Comparison of ENCODE assay signal across 15 cellular contexts in the genomic region with DNA sequence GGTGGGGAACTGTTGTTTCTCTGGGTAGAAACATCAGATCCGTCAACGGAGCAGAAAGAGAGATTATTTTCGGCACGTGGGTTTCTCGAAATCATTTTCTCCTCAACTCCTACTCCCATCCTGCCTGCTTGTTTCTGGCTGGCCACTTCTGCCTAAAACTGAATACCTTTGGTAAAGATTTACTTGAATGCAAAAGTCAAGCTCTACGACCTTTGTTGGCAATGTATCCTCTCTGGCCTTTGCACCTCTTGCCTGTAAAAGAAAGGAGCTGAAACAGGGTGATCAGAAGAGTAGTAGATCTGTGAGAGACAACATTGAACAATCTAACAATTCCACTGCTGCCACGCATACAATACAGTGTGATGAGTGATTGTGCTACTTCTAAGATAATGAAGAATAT. TPM values are rescaled to one million over a fixed set of nuclear protein-coding genes. Genes with fewer than 3 reads are reported as not detected.
DNase-seq lines count a peak whose midpoint lies in the region; FAIRE-seq and TF ChIP-seq lines count a peak whose summit lies in the region.
"Had no signal": no experiment of that assay in that cellular context is flagged by ENCODE, and none has a peak within 500 bp of the region (broad histone marks: within the 10 kb centered on the region; RNA-seq: fewer than 3 reads in every experiment).

No MANE protein-coding gene starts in this region.

- H3K4me3 ChIP-seq in H1 (ENCODE audit: extremely low read depth in 1 of 4, insufficient read depth in 2 of 4, low read depth in 3 of 4, low read length in 4 of 4) = no peak overlapping the region
- H3K4me3 ChIP-seq in liver (ENCODE audit: low read depth in 1 of 3, low read length in 3 of 3) = no peak overlapping the region
- H3K4me3 ChIP-seq in parathyroid adenoma (ENCODE audit: low read depth, low read length) = no peak overlapping the region

- H3K4me1 ChIP-seq in H1 (replicated peaks in 1 of 4; ENCODE audit: control insufficient read depth in 3 of 4, insufficient read depth in 4 of 4, low read length in 3 of 4) = peaks cover 0 to 4% (median under 1%) of the 10 kb centered on the region in 4 experiments; a peak in 4 of 7 replicates
- H3K4me1 ChIP-seq in liver (ENCODE audit: control insufficient read depth in 4 of 4, insufficient read depth in 4 of 4, low read length in 3 of 4) = peaks cover 0 to 17% (median 11%) of the 10 kb centered on the region in 4 donors
- H3K4me1 ChIP-seq in parathyroid adenoma = peaks cover 46% of the 10 kb centered on the region

- H3K4me3 Mint-ChIP-seq in mesothelial cell of epicardium = no peak overlapping the region
- H3K4me3 Mint-ChIP-seq: CD14-positive monocyte; CD8-positive, alpha-beta memory T cell had no signal

- peaks cover 23% of the 10 kb centered on the region for H3K4me1 Mint-ChIP-seq in mesothelial cell of epicardium

- H3K4me2 ChIP-seq in H1 (ENCODE audit: insufficient read depth in 1 of 2, low read depth in 2 of 2, low read length in 2 of 2) (no peak overlapping the region), parathyroid adenoma (ENCODE audit: low read length) (no peak overlapping the region)

- H3K27me3 ChIP-seq in H1 (replicated peaks in 1 of 4; ENCODE audit: control insufficient read depth in 3 of 4, extremely low read depth in 1 of 4, insufficient read depth in 3 of 4, low read length in 3 of 4) (no peaks in the 10 kb centered on the region), liver (ENCODE audit: control insufficient read depth in 4 of 4, insufficient read depth in 4 of 4, low read length in 3 of 4) (no peaks in the 10 kb centered on the region), parathyroid adenoma (ENCODE audit: control insufficient read depth, insufficient read depth, low read length) (no peaks in the 10 kb centered on the region)

- no peak overlapping the region for H4K8ac ChIP-seq in H1 (ENCODE audit: extremely low read depth, insufficient read depth, low read length)

- FAIRE-seq in H1 (lab: Jason Lieb, UNC) (no peak), urothelium cell line (lab: Jason Lieb, UNC) (no peak)
- FAIRE-seq: GM12892 had no signal

- peak overlapping the region; percentile 40; the same call in 1 of the 2 replicates for H2BK15ac ChIP-seq in H1 (ENCODE audit: low read length)

- 0 out of 2 replicates have a peak overlapping the region, but pooled peaks have one; percentile 30 for H2BK5ac ChIP-seq in H1 (ENCODE audit: low read depth, low read length)

- H3K9ac ChIP-seq in H1 (replicated peaks in 1 of 4; ENCODE audit: extremely low read depth in 1 of 4, low read depth in 3 of 4, low read length in 3 of 4) (0 out of 7 replicates have a peak overlapping the region, but pooled peaks of 1 of the 4 experiments have one; percentile 3), liver (ENCODE audit: low read depth in 1 of 2, low read length in 2 of 2) (peak overlapping the region in 1 of 2 donors; percentile 22), parathyroid adenoma (no peak overlapping the region)

- H3K18ac ChIP-seq in H1 (ENCODE audit: extremely low read depth, low read length) = peak overlapping the region; percentile 24; the same call in 1 of the 2 replicates

- H3K23ac ChIP-seq in H1 (ENCODE audit: insufficient read length) = no peak overlapping the region

- H4K5ac ChIP-seq in H1 (ENCODE audit: insufficient read length, low read depth, low read length) = no peak overlapping the region

- H3K36me3 Mint-ChIP-seq in mesothelial cell of epicardium = no peaks in the 10 kb centered on the region
- H3K36me3 Mint-ChIP-seq: CD14-positive monocyte; CD8-positive, alpha-beta memory T cell had no signal

- CTCF ChIA-PET in H1 (lab: Charles Lee; ENCODE audit: partially characterized antibody) = interaction anchor here (1.0 to 3.2 kb wide), 8 partner anchors 8 to 362 kb away, joined by 3 to 11 read pairs (median 4); no protein-coding TSS in a partner anchor

- H4K91ac ChIP-seq in H1 (replicated peaks; ENCODE audit: insufficient read length, low read length) = peak overlapping the region; percentile 0

- no peak for TF ChIP-seq RAD21 in H1 (IDR thresholded peaks at IDR 0.05 in 1 of 2, conservative IDR thresholded peaks at IDR 0.05 in 1 of 2; ENCODE audit: low read depth in 2 of 2, low read length in 2 of 2)
- TF ChIP-seq RAD21 in liver (IDR thresholded peaks at IDR 0.05) = peak; percentile 57 to 75

- POLR2A ChIA-PET in H1 (lab: Charles Lee; ENCODE audit: partially characterized antibody) = interaction anchor here (0.7 kb wide), 1 partner anchor 121 kb away, joined by 3 read pairs; no protein-coding TSS in a partner anchor

- H2AFZ ChIP-seq in H1 (ENCODE audit: low read length) = 0 out of 2 replicates have a peak overlapping the region, but pooled peaks have one; percentile 50
- peak overlapping the region; percentile 19 for H2AFZ ChIP-seq in parathyroid adenoma

- DNase-seq in H1 (ENCODE audit: low read depth in 1 of 2, low spot score in 2 of 2) (no peak), mesothelial cell of epicardium (ENCODE audit: low spot score in 2 of 2, unreplicated experiment in 2 of 2) (no peak), NCI-H2081 (lab: John Stamatoyannopoulos, UW) (no peak), ureter (ENCODE audit: low spot score) (no peak), urothelium cell line (ENCODE audit: low spot score) (no peak)
- DNase-seq: Caco-2; CD8-positive, alpha-beta memory T cell; DND-41; GDM1; H7; IMR-90 had no signal

- H3K14ac ChIP-seq in H1 (ENCODE audit: insufficient read length) = no peak overlapping the region

- H3K27me3 Mint-ChIP-seq in mesothelial cell of epicardium (ENCODE audit: low read depth) = no peaks in the 10 kb centered on the region

- no peaks in the 10 kb centered on the region for H4K20me1 ChIP-seq in H1 (replicated peaks in 1 of 2; ENCODE audit: control insufficient read depth in 1 of 2, insufficient read depth in 2 of 2, low read length in 2 of 2)

- no peaks in the 10 kb centered on the region for H3K9me3 Mint-ChIP-seq in mesothelial cell of epicardium
- H3K9me3 Mint-ChIP-seq: CD14-positive monocyte; CD8-positive, alpha-beta memory T cell had no signal

- no peak overlapping the region for H2AK5ac ChIP-seq in H1 (ENCODE audit: low read depth, low read length)

- H3K79me2 ChIP-seq in H1 (ENCODE audit: control insufficient read depth in 1 of 2, insufficient read depth in 2 of 2, low read length in 2 of 2) (no peaks in the 10 kb centered on the region), parathyroid adenoma (peaks cover 8% of the 10 kb centered on the region)

- H2BK120ac ChIP-seq in H1 (replicated peaks; ENCODE audit: low read depth, low read length) = peak overlapping the region; percentile 18

- H2BK12ac ChIP-seq in H1 (ENCODE audit: low read depth, low read length) = no peak overlapping the region

- H3K36me3 ChIP-seq in H1 (ENCODE audit: control insufficient read depth in 2 of 4, insufficient read depth in 4 of 4, low read length in 3 of 4) = no peaks in the 10 kb centered on the region
- H3K36me3 ChIP-seq in liver (ENCODE audit: control insufficient read depth in 4 of 4, insufficient read depth in 3 of 4, low read depth in 1 of 4, low read length in 3 of 4) = no peaks in the 10 kb centered on the region
- no peaks in the 10 kb centered on the region for H3K36me3 ChIP-seq in parathyroid adenoma (ENCODE audit: control insufficient read depth, insufficient read depth, low read length)

- H2BK20ac ChIP-seq in H1 (ENCODE audit: low read length) = 0 out of 2 replicates have a peak overlapping the region, but pooled peaks have one; percentile 55

- no peak overlapping the region for H3K27ac Mint-ChIP-seq in mesothelial cell of epicardium
- H3K27ac Mint-ChIP-seq: CD14-positive monocyte had no signal

- H3K4ac ChIP-seq in H1 (replicated peaks; ENCODE audit: insufficient read length, low read depth, low read length) = no peak overlapping the region

- 91% methylated on average over 7 of the region's 7 CpGs; no CpG with 5 or more reads in 1 of the 2 experiments for WGBS in H1 (ENCODE audit: extremely low coverage in 1 of 2, insufficient coverage in 1 of 2, insufficient read length in 1 of 2, insufficient replicate concordance in 2 of 2, low coverage in 1 of 2, low lambda C conversion rate in 2 of 2, missing lambda C conversion rate in 1 of 2), 2 experiments
- WGBS in liver = 32% methylated on average over 7 of the region's 7 CpGs

- no peak overlapping the region for H3K27ac ChIP-seq in H1 (ENCODE audit: low read depth, low read length)
- peak overlapping the region; percentile 58 to 72 for H3K27ac ChIP-seq in liver (ENCODE audit: low read depth in 1 of 2, low read length in 2 of 2)
- H3K27ac ChIP-seq in parathyroid adenoma = peak overlapping the region; percentile 21

- no peak for TF ChIP-seq POLR2A in H1 (IDR thresholded peaks at IDR 0.05; ENCODE audit: control extremely low read depth in 1 of 2, low read depth in 2 of 2, low read length in 2 of 2)

- TF ChIP-seq EP300 in H1 (IDR thresholded peaks at IDR 0.05; ENCODE audit: borderline replicate concordance in 1 of 2, low read depth in 2 of 2, low read length in 2 of 2) = no peak

- H3K9me3 ChIP-seq in H1 (ENCODE audit: insufficient read depth in 2 of 2, low read depth in 1 of 2, low read length in 1 of 2) (no peaks in the 10 kb centered on the region), liver (ENCODE audit: control insufficient read depth in 4 of 4, low read length in 3 of 4) (no peaks in the 10 kb centered on the region), parathyroid adenoma (ENCODE audit: control insufficient read depth, low read length) (no peaks in the 10 kb centered on the region)
- H3K9me3 ChIP-seq: Caco-2 had no signal

- H3K56ac ChIP-seq in H1 (replicated peaks; ENCODE audit: insufficient read length, low read depth, low read length) = no peak overlapping the region

- no peaks in the 10 kb centered on the region for H3K23me2 ChIP-seq in H1 (ENCODE audit: low read depth, low read length)

- no peaks in the 10 kb centered on the region for H3K79me1 ChIP-seq in H1 (ENCODE audit: low read depth, low read length)

- TF ChIP-seq CTCF in H1 (IDR thresholded peaks at IDR 0.05; ENCODE audit: control extremely low read depth in 1 of 3, insufficient read depth in 1 of 3, low read depth in 1 of 3, low read length in 3 of 3) = no peak
- no peak for TF ChIP-seq CTCF in liver (IDR thresholded peaks at IDR 0.05; ENCODE audit: low read depth, low read length, missing input control)
- no peak for TF ChIP-seq CTCF in parathyroid adenoma (IDR thresholded peaks at IDR 0.05)
- no peak for TF ChIP-seq CTCF in mesothelial cell of epicardium (IDR thresholded peaks at IDR 0.05; ENCODE audit: unreplicated experiment)

RNA-seq across cellular contexts. Expression of a gene that starts 6.2 kb away (rescaled TPM):
- total RNA-seq in H1 (2021; fragmentation: NEBNext Ultra II Directional; extraction: Animal tissue kit (Norgen Biotek cat#: 25700)) = 143 and 149 TPM in 2 replicates
- 83.1 and 107 TPM in 2 replicates for polyA plus RNA-seq in H1 (2011; rRNA removed)
- 127 TPM for polyA plus RNA-seq in H1 (2011; cell fraction: cytosol; rRNA removed)
- 58.0 TPM for polyA plus RNA-seq in H1 (2011; cell fraction: nucleus; rRNA removed)
- 133 to 170 TPM (median 136 TPM) in 4 replicates for polyA plus RNA-seq in H1 (2012, experiment 1 of 2)
- polyA plus RNA-seq in H1 (2012, experiment 2 of 2) = 111 TPM
- 117 TPM for polyA plus RNA-seq in H1 (2013, experiment 1 of 2)
- polyA plus RNA-seq in H1 (2013, experiment 2 of 2) = 117 TPM
- 114 and 131 TPM in 2 replicates for polyA minus RNA-seq in H1 (2011; rRNA and poly(A)+ RNA removed)
- 68.5 TPM for polyA minus RNA-seq in H1 (2011; cell fraction: cytosol; rRNA and poly(A)+ RNA removed)
- polyA minus RNA-seq in H1 (2011; cell fraction: nucleus; rRNA and poly(A)+ RNA removed) = 60.4 TPM
- total RNA-seq in liver = 10 to 100 TPM; 15.8 to 16.0 TPM
- polyA plus RNA-seq in liver = 10 to 100 TPM; 15.1 to 15.4 TPM
- total RNA-seq in mesothelial cell of epicardium = 90.6 to 91.9 TPM (median 91.2 TPM) in 3 replicates
- 49.3 TPM for total RNA-seq in ureter
